ENCODE assay signal across 9 cellular contexts in the genomic region with DNA sequence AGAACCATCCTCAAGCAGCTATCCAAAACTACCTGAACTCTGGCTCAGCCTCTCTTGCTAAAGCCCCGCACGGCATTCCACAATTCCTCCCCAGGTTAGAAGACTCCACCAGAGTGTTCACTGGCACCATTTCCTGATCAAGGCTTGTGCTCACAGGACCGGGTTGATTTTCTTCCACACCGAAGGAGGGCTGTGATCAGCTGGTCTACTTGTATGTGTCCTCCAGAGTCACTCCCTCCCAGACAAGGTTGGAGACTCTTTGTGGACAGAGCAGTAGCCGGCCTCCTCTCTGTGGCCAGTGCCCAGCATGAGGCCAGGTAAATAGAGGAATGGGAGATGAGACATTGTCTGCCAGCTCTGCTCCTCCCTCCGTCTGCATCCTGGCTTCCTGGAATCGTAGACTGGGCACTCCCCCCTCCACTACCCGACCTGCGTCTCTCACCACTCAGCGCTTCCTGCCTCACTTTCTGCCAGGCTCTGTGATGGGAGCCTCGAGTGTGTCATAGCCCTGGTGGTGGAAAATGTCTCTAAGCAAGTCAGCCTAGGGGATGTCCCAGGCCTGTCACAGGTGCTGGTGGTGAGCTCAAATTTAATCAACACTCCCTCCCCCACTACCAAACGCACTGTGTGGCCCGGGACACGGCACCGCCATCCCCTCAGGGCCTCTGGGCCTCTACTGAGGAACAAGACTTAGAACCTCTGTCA. TPM values are rescaled to one million over a fixed set of nuclear protein-coding genes. Genes with fewer than 3 reads are reported as not detected.
DNase-seq lines count a peak whose midpoint lies in the region; ATAC-seq, FAIRE-seq and TF ChIP-seq lines count a peak whose summit lies in the region.
"Had no signal": no experiment of that assay in that cellular context is flagged by ENCODE, and none has a peak within 500 bp of the region (broad histone marks: within the 10 kb centered on the region; RNA-seq: fewer than 3 reads in every experiment).

No MANE protein-coding gene starts in this region.

- H3K27ac ChIP-seq in OCI-LY3 (ENCODE audit: low read length) (peak overlapping the region; percentile 93), keratinocyte (ENCODE audit: control insufficient read depth, insufficient read depth, low read length) (peak overlapping the region; percentile 58)

- H3K27me3 ChIP-seq in OCI-LY3 (ENCODE audit: low read depth, low read length): no peaks in the 10 kb centered on the region
- no peaks in the 10 kb centered on the region for H3K27me3 ChIP-seq in keratinocyte (ENCODE audit: control insufficient read depth, extremely low read depth, insufficient read depth, low read length)

- H3K9ac ChIP-seq in OCI-LY3 (ENCODE audit: low read length) (peak overlapping the region; percentile 85), keratinocyte (ENCODE audit: control insufficient read depth, extremely low read depth, insufficient read depth, low read length) (peak overlapping the region; percentile 61)

- H3K79me2 ChIP-seq in OCI-LY3 (ENCODE audit: low read length): no peaks in the 10 kb centered on the region
- no peaks in the 10 kb centered on the region for H3K79me2 ChIP-seq in keratinocyte (ENCODE audit: control insufficient read depth, insufficient read depth, low read length)

- FAIRE-seq in keratinocyte (lab: Jason Lieb, UNC): peak; percentile 89

- H3K9me3 ChIP-seq in OCI-LY3 (ENCODE audit: insufficient read depth, low read length) (no peaks in the 10 kb centered on the region), keratinocyte (ENCODE audit: control insufficient read depth, low read depth, low read length) (no peaks in the 10 kb centered on the region)

- no peaks in the 10 kb centered on the region for H3K9me3 Mint-ChIP-seq in activated T-helper 17 cell treated with anti-CD3 and anti-CD28 coated beads, Interleukin-2, amount 50 U/mL, for 72 hours
- H3K9me3 Mint-ChIP-seq in stimulated activated effector memory CD8-positive, alpha-beta T cell treated with anti-CD3 and anti-CD28 coated beads, Interleukin-12 subunit alpha, Interleukin-12 subunit beta, amount 100 ng/mL, for 72 hours: no peaks in the 10 kb centered on the region

- ATAC-seq in GM18498 (IDR thresholded peaks at IDR 0.05; ENCODE audit: unreplicated experiment) (peak; percentile 88), HG02678 (IDR thresholded peaks at IDR 0.05; ENCODE audit: unreplicated experiment) (peak; percentile 87)
- peak; percentile 91 for ATAC-seq in activated T-helper 17 cell treated with anti-CD3 and anti-CD28 coated beads, Interleukin-2, amount 50 U/mL, for 72 hours (replicated peaks)
- ATAC-seq in stimulated activated effector memory CD8-positive, alpha-beta T cell treated with anti-CD3 and anti-CD28 coated beads, Interleukin-12 subunit alpha, Interleukin-12 subunit beta, amount 100 ng/mL, for 72 hours: peak; percentile 96

- peak overlapping the region; percentile 99 for H3K4me3 Mint-ChIP-seq in activated T-helper 17 cell treated with anti-CD3 and anti-CD28 coated beads, Interleukin-2, amount 50 U/mL, for 72 hours
- H3K4me3 Mint-ChIP-seq in stimulated activated effector memory CD8-positive, alpha-beta T cell treated with anti-CD3 and anti-CD28 coated beads, Interleukin-12 subunit alpha, Interleukin-12 subunit beta, amount 100 ng/mL, for 72 hours: peak overlapping the region; percentile 72

- H3K9me1 ChIP-seq in keratinocyte (ENCODE audit: control insufficient read depth, extremely low read depth, insufficient read depth, low read length): no peaks in the 10 kb centered on the region

- DNase-seq in keratinocyte (ENCODE audit: low read depth, low spot score) (peak; percentile 90), HT-29 (ENCODE audit: low spot score) (no peak), NCI-H446 (lab: John Stamatoyannopoulos, UW) (no peak)
- peak; percentile 70 to 94 for DNase-seq in stimulated activated effector memory CD8-positive, alpha-beta T cell treated with anti-CD3 and anti-CD28 coated beads, Interleukin-12 subunit alpha, Interleukin-12 subunit beta, amount 100 ng/mL, for 72 hours (ENCODE audit: low spot score in 2 of 2)

- peak overlapping the region; percentile 67 for H3K4me3 ChIP-seq in OCI-LY3 (ENCODE audit: low read length)
- peak overlapping the region in 2 of 3 experiments; percentile 15 to 49 for H3K4me3 ChIP-seq in keratinocyte (ENCODE audit: control insufficient read depth in 2 of 3, extremely low read depth in 1 of 3, insufficient read depth in 2 of 3, low read depth in 1 of 3, low read length in 3 of 3)

- H3K4me1 Mint-ChIP-seq in activated T-helper 17 cell treated with anti-CD3 and anti-CD28 coated beads, Interleukin-2, amount 50 U/mL, for 72 hours: peaks cover 60% of the 10 kb centered on the region
- peaks cover 91% of the 10 kb centered on the region for H3K4me1 Mint-ChIP-seq in stimulated activated effector memory CD8-positive, alpha-beta T cell treated with anti-CD3 and anti-CD28 coated beads, Interleukin-12 subunit alpha, Interleukin-12 subunit beta, amount 100 ng/mL, for 72 hours

- H3K4me2 ChIP-seq in OCI-LY3 (ENCODE audit: low read length) (peak overlapping the region; percentile 91), keratinocyte (ENCODE audit: control insufficient read depth, extremely low read depth, insufficient read depth, low read depth, low read length) (peak overlapping the region; percentile 69)

- no peaks in the 10 kb centered on the region for H3K27me3 Mint-ChIP-seq in activated T-helper 17 cell treated with anti-CD3 and anti-CD28 coated beads, Interleukin-2, amount 50 U/mL, for 72 hours

- dilution Hi-C loops in keratinocyte (cut with MboI; ENCODE audit: extremely low pct_ligation_motif_present, low sequenced_read_pairs): no loop called here

- TF ChIP-seq CTCF in OCI-LY3 (IDR thresholded peaks at IDR 0.05; ENCODE audit: low read depth, low read length): no peak
- peak in 2 of 3 experiments; percentile 22 to 27 for TF ChIP-seq CTCF in keratinocyte (optimal IDR thresholded peaks at IDR 0.05 in 1 of 3, IDR thresholded peaks at IDR 0.05 in 1 of 3, conservative IDR thresholded peaks at IDR 0.05 in 1 of 3; ENCODE audit: extremely low read depth in 1 of 3, insufficient read depth in 2 of 3, low read length in 3 of 3)

- H2AFZ ChIP-seq in OCI-LY3 (ENCODE audit: low read depth, low read length) (no peak overlapping the region), keratinocyte (ENCODE audit: control insufficient read depth, low read length) (peak overlapping the region; percentile 82)

- H3K36me3 ChIP-seq in OCI-LY3 (replicated peaks; ENCODE audit: low read depth, low read length) (no peaks in the 10 kb centered on the region), keratinocyte (ENCODE audit: control insufficient read depth in 2 of 2, extremely low read depth in 1 of 2, insufficient read depth in 2 of 2, low read length in 2 of 2) (no peaks in the 10 kb centered on the region)

- peaks cover 80% of the 10 kb centered on the region for H3K36me3 Mint-ChIP-seq in activated T-helper 17 cell treated with anti-CD3 and anti-CD28 coated beads, Interleukin-2, amount 50 U/mL, for 72 hours (ENCODE audit: low read depth)
- H3K36me3 Mint-ChIP-seq in stimulated activated effector memory CD8-positive, alpha-beta T cell treated with anti-CD3 and anti-CD28 coated beads, Interleukin-12 subunit alpha, Interleukin-12 subunit beta, amount 100 ng/mL, for 72 hours: peaks cover 72% of the 10 kb centered on the region

- H3K4me1 ChIP-seq in OCI-LY3 (ENCODE audit: low read length): peaks cover 74% of the 10 kb centered on the region
- H3K4me1 ChIP-seq in keratinocyte (ENCODE audit: control insufficient read depth, extremely low read depth, insufficient read depth, low read length): peaks cover 17% of the 10 kb centered on the region

- H4K20me1 ChIP-seq in OCI-LY3 (ENCODE audit: insufficient read depth, low read length) (no peaks in the 10 kb centered on the region), keratinocyte (ENCODE audit: control insufficient read depth, extremely low read depth, insufficient read depth, low read length) (no peaks in the 10 kb centered on the region)

- H3K27ac Mint-ChIP-seq in activated T-helper 17 cell treated with anti-CD3 and anti-CD28 coated beads, Interleukin-2, amount 50 U/mL, for 72 hours: peak overlapping the region; percentile 99
- H3K27ac Mint-ChIP-seq in stimulated activated effector memory CD8-positive, alpha-beta T cell treated with anti-CD3 and anti-CD28 coated beads, Interleukin-12 subunit alpha, Interleukin-12 subunit beta, amount 100 ng/mL, for 72 hours: peak overlapping the region; percentile 95

RNA-seq across cellular contexts. Expression of a gene that starts 12.5 kb away (rescaled TPM):
- total RNA-seq in activated T-helper 17 cell treated with anti-CD3 and anti-CD28 coated beads, Interleukin-2, amount 50 U/mL, for 72 hours: 100 to 1,000 TPM in 1 of 2 donors, 10 to 100 TPM in 1; 86.6 to 343 TPM
- not detected in 3 replicates for polyA plus RNA-seq in keratinocyte
- not detected for polyA plus RNA-seq in keratinocyte (2011; ENCODE audit: low read depth)
- polyA plus RNA-seq in keratinocyte (2011; cell fraction: cytosol; rRNA removed): not detected in 2 replicates
- not detected in 2 replicates for polyA plus RNA-seq in keratinocyte (2011; cell fraction: nucleus; rRNA removed)
- polyA plus RNA-seq in keratinocyte (2012; ENCODE audit: low replicate concordance): 0.06 and 0.14 TPM in 2 replicates
- not detected in 3 replicates for polyA minus RNA-seq in keratinocyte
- not detected for polyA minus RNA-seq in keratinocyte (2011; cell fraction: cytosol; rRNA and poly(A)+ RNA removed)
- polyA minus RNA-seq in keratinocyte (2011; cell fraction: nucleus; rRNA and poly(A)+ RNA removed): not detected in 2 replicates
- total RNA-seq in HT-29 (2014; rRNA removed; shearing (Covaris generic)): not detected in 2 replicates
- total RNA-seq: subcutaneous adipose tissue had no signal

RNA-seq across cellular contexts. Expression of a gene that starts 27.7 kb away (rescaled TPM):
- 100 to 1,000 TPM; 425 to 498 TPM for total RNA-seq in activated T-helper 17 cell treated with anti-CD3 and anti-CD28 coated beads, Interleukin-2, amount 50 U/mL, for 72 hours
- polyA plus RNA-seq in keratinocyte: 0.08 to 0.24 TPM (median 0.12 TPM) in 3 replicates
- not detected for polyA plus RNA-seq in keratinocyte (2011; ENCODE audit: low read depth)
- 0.07 and 0.22 TPM in 2 replicates for polyA plus RNA-seq in keratinocyte (2011; cell fraction: cytosol; rRNA removed)
- 0.79 and 0.83 TPM in 2 replicates for polyA plus RNA-seq in keratinocyte (2011; cell fraction: nucleus; rRNA removed)
- 0.19 and 0.27 TPM in 2 replicates for polyA plus RNA-seq in keratinocyte (2012; ENCODE audit: low replicate concordance)
- polyA minus RNA-seq in keratinocyte: 0.07 to 0.48 TPM in 2 of 3 replicates, not detected in the other
- polyA minus RNA-seq in keratinocyte (2011; cell fraction: cytosol; rRNA and poly(A)+ RNA removed): not detected
- 0.70 TPM in 1 of 2 replicates, not detected in the other for polyA minus RNA-seq in keratinocyte (2011; cell fraction: nucleus; rRNA and poly(A)+ RNA removed)
- not detected in 2 replicates for total RNA-seq in HT-29 (2014; rRNA removed; shearing (Covaris generic))

Comparison
In these comparisons a context has a peak if more than half of its experiments do, and no peak if none do; other contexts are left out.
1. DNase-seq: peak in keratinocyte (single experiment) and stimulated activated effector memory CD8-positive, alpha-beta T cell treated with anti-CD3 and anti-CD28 coated beads, Interleukin-12 subunit alpha, Interleukin-12 subunit beta, amount 100 ng/mL, for 72 hours (2 of 2); none in HT-29 (single experiment) and NCI-H446 (0 of 2).
2. RNA of a gene that starts 12.5 kb away (total RNA-seq): 86.6 to 343 TPM in activated T-helper 17 cell treated with anti-CD3 and anti-CD28 coated beads, Interleukin-2, amount 50 U/mL, for 72 hours; not detected in HT-29; every median in the first group is over 10 times any median in the second.
3. RNA of a gene that starts 27.7 kb away (total RNA-seq): 425 to 498 TPM in activated T-helper 17 cell treated with anti-CD3 and anti-CD28 coated beads, Interleukin-2, amount 50 U/mL, for 72 hours; not detected in HT-29; every median in the first group is over 100 times any median in the second.
4. Peak in every context shown above with its lines, with median percentiles within 50 percentile points of each other: ATAC-seq.